ENCODE assay signal across 14 cellular contexts in genomic region chr1:79741720-79742421, GRCh38.
DNase-seq lines count a peak whose midpoint lies in the region; ATAC-seq and TF ChIP-seq lines count a peak whose summit lies in the region.
"Had no signal": no experiment of that assay in that cellular context is flagged by ENCODE, and none has a peak within 500 bp of the region (broad histone marks: within the 10 kb centered on the region; RNA-seq: fewer than 3 reads in every experiment).

No MANE protein-coding gene starts in this region.

- no peak overlapping the region for H3K4me2 ChIP-seq in trophoblast cell (ENCODE audit: low read length)

- no CpG with 5 or more reads among the region's 3 CpGs for WGBS in trophoblast cell (ENCODE audit: extremely low coverage, insufficient coverage, insufficient read length)

- no peak overlapping the region for H3K4me3 ChIP-seq in GM12865 (ENCODE audit: low read depth, low read length)
- H3K4me3 ChIP-seq in trophoblast cell (ENCODE audit: low read depth, low read length) = no peak overlapping the region
- H3K4me3 ChIP-seq: ovary had no signal

- no peak overlapping the region for H3K14ac ChIP-seq in trophoblast cell (ENCODE audit: low read length)

- peaks cover 2% of the 10 kb centered on the region for H3K9me3 Mint-ChIP-seq in activated T-cell treated with anti-CD3 and anti-CD28 coated beads, Interleukin-2, amount 50 U/mL, for 4 hours
- peaks cover 2 to 3% of the 10 kb centered on the region in 2 donors for H3K9me3 Mint-ChIP-seq in activated T-cell treated with anti-CD3 and anti-CD28 coated beads, Interleukin-2, amount 50 U/mL, for 72 hours

- no peak overlapping the region for H3K27ac ChIP-seq in trophoblast cell (ENCODE audit: low read depth, low read length)
- H3K27ac ChIP-seq: ovary had no signal

- no peak overlapping the region for H2BK120ac ChIP-seq in trophoblast cell (ENCODE audit: insufficient read depth, low read length, poor library complexity)

- ATAC-seq in GM19395 (IDR thresholded peaks at IDR 0.05; ENCODE audit: unreplicated experiment) (peak; percentile 93), HG02763 (IDR thresholded peaks at IDR 0.05; ENCODE audit: unreplicated experiment) (peak; percentile 83), HG03442 (IDR thresholded peaks at IDR 0.05; ENCODE audit: unreplicated experiment) (peak; percentile 72)
- ATAC-seq in activated T-cell treated with anti-CD3 and anti-CD28 coated beads, Interleukin-2, amount 50 U/mL, for 4 hours = no peak
- no peak for ATAC-seq in activated T-cell treated with anti-CD3 and anti-CD28 coated beads, Interleukin-2, amount 50 U/mL, for 72 hours (replicated peaks in 1 of 2)
- ATAC-seq: activated CD8-positive, alpha-beta T cell treated with anti-CD3 and anti-CD28 coated beads, Interleukin-2, amount 10 ng/mL, durations not matched to agents 7 days and 5 days had no signal

- no peak overlapping the region for H2AFZ ChIP-seq in trophoblast cell (ENCODE audit: insufficient read depth, low read length, poor library complexity)

- no peak overlapping the region for H4K12ac ChIP-seq in trophoblast cell (ENCODE audit: low read depth, low read length)

- DNase-seq in GM12865 (ENCODE audit: low read depth) = peak; percentile 18
- DNase-seq in activated T-cell treated with anti-CD3 and anti-CD28 coated beads, Interleukin-2, amount 50 U/mL, for 4 hours = no peak
- DNase-seq in trophoblast cell = no peak
- no peak for DNase-seq in UCSD-AML1 (lab: John Stamatoyannopoulos, UW; ENCODE audit: unreplicated experiment)
- no peak for DNase-seq in activated T-cell treated with anti-CD3 and anti-CD28 coated beads, Interleukin-2, amount 50 U/mL, for 72 hours
- DNase-seq: activated CD8-positive, alpha-beta T cell treated with anti-CD3 and anti-CD28 coated beads, Interleukin-2, amount 10 ng/mL, durations not matched to agents 7 days and 5 days; effector memory CD4-positive, alpha-beta T cell; mammary epithelial cell; NCI-H748 treated with DMSO at 0.1 percent for 48 hours; ovary; stimulated activated CD4-positive, alpha-beta T cell treated with anti-CD3 and anti-CD28 coated beads, Interleukin-4, amount 100 ng/mL, for 24 hours had no signal

- no peak overlapping the region for H4K91ac ChIP-seq in trophoblast cell (ENCODE audit: low read depth, low read length)

- H2BK5ac ChIP-seq in trophoblast cell (ENCODE audit: low read depth, low read length, poor library complexity) = no peak overlapping the region

- no peaks in the 10 kb centered on the region for H3K27me3 ChIP-seq in trophoblast cell (ENCODE audit: insufficient read depth, low read length)
- H3K27me3 ChIP-seq: ovary had no signal

- no peaks in the 10 kb centered on the region for H3K79me2 ChIP-seq in trophoblast cell (ENCODE audit: control insufficient read depth, insufficient read depth, low read length, poor library complexity)

- no peak overlapping the region for H3K4ac ChIP-seq in trophoblast cell (ENCODE audit: low read depth, low read length)

- H3K27ac Mint-ChIP-seq in activated T-cell treated with anti-CD3 and anti-CD28 coated beads, Interleukin-2, amount 50 U/mL, for 72 hours = no peak overlapping the region
- H3K27ac Mint-ChIP-seq: activated CD8-positive, alpha-beta T cell treated with anti-CD3 and anti-CD28 coated beads, Interleukin-2, amount 10 ng/mL, durations not matched to agents 7 days and 5 days had no signal

- H3K4me1 ChIP-seq in trophoblast cell (ENCODE audit: control insufficient read depth in 1 of 2, insufficient read depth in 2 of 2, low read length in 2 of 2) = no peaks in the 10 kb centered on the region

- no peaks in the 10 kb centered on the region for H3K9me3 ChIP-seq in trophoblast cell (ENCODE audit: insufficient read depth, low read depth, low read length)
- H3K9me3 ChIP-seq: ovary had no signal

- no peak overlapping the region for H3K18ac ChIP-seq in trophoblast cell (ENCODE audit: low read length)

- no peak overlapping the region for H2BK12ac ChIP-seq in trophoblast cell (ENCODE audit: low read length)

- no peak overlapping the region for H3K23ac ChIP-seq in trophoblast cell (ENCODE audit: low read length)

- H3K27me3 Mint-ChIP-seq in activated T-cell treated with anti-CD3 and anti-CD28 coated beads, Interleukin-2, amount 50 U/mL, for 4 hours (ENCODE audit: low read depth) = no peaks in the 10 kb centered on the region
- H3K27me3 Mint-ChIP-seq in activated T-cell treated with anti-CD3 and anti-CD28 coated beads, Interleukin-2, amount 50 U/mL, for 72 hours (ENCODE audit: low read depth) = no peaks in the 10 kb centered on the region

- no peak overlapping the region for H4K8ac ChIP-seq in trophoblast cell (ENCODE audit: low read depth, low read length)

- H3K36me3 Mint-ChIP-seq in activated T-cell treated with anti-CD3 and anti-CD28 coated beads, Interleukin-2, amount 50 U/mL, for 4 hours (ENCODE audit: insufficient read depth) = no peaks in the 10 kb centered on the region
- H3K36me3 Mint-ChIP-seq in activated T-cell treated with anti-CD3 and anti-CD28 coated beads, Interleukin-2, amount 50 U/mL, for 72 hours (ENCODE audit: insufficient read depth in 2 of 2) = peaks cover 0 to 1% of the 10 kb centered on the region in 2 donors

- no peak for TF ChIP-seq CTCF in GM12865 (IDR thresholded peaks at IDR 0.05; ENCODE audit: insufficient read depth, low read depth, low read length, missing control alignments)

- no peak overlapping the region for H2AK5ac ChIP-seq in trophoblast cell (ENCODE audit: low read length)

- H3K4me3 Mint-ChIP-seq in activated T-cell treated with anti-CD3 and anti-CD28 coated beads, Interleukin-2, amount 50 U/mL, for 4 hours = no peak overlapping the region
- H3K4me3 Mint-ChIP-seq in activated T-cell treated with anti-CD3 and anti-CD28 coated beads, Interleukin-2, amount 50 U/mL, for 72 hours = no peak overlapping the region
- H3K4me3 Mint-ChIP-seq: activated CD8-positive, alpha-beta T cell treated with anti-CD3 and anti-CD28 coated beads, Interleukin-2, amount 10 ng/mL, durations not matched to agents 7 days and 5 days had no signal

- H3K9ac ChIP-seq in trophoblast cell (ENCODE audit: low read length) = no peak overlapping the region

- no peaks in the 10 kb centered on the region for H3K4me1 Mint-ChIP-seq in activated T-cell treated with anti-CD3 and anti-CD28 coated beads, Interleukin-2, amount 50 U/mL, for 4 hours (ENCODE audit: low read depth)
- no peaks in the 10 kb centered on the region for H3K4me1 Mint-ChIP-seq in activated T-cell treated with anti-CD3 and anti-CD28 coated beads, Interleukin-2, amount 50 U/mL, for 72 hours (ENCODE audit: low read depth)

- H3K79me1 ChIP-seq in trophoblast cell (ENCODE audit: low read length) = no peaks in the 10 kb centered on the region

- H3K36me3 ChIP-seq in trophoblast cell (ENCODE audit: control insufficient read depth in 1 of 2, insufficient read depth in 2 of 2, low read length in 2 of 2) = no peaks in the 10 kb centered on the region
- H3K36me3 ChIP-seq: ovary had no signal

Comparison
In these comparisons a context has a peak if more than half of its experiments do, and no peak if none do; other contexts are left out.
1. ATAC-seq: peak in GM19395 (single experiment), HG02763 (single experiment) and HG03442 (single experiment); none in activated T-cell treated with anti-CD3 and anti-CD28 coated beads, Interleukin-2, amount 50 U/mL, for 4 hours (0 of 2) and activated T-cell treated with anti-CD3 and anti-CD28 coated beads, Interleukin-2, amount 50 U/mL, for 72 hours (0 of 2).